Comparison of ENCODE assay signal across 20 cellular contexts in the genomic region with DNA sequence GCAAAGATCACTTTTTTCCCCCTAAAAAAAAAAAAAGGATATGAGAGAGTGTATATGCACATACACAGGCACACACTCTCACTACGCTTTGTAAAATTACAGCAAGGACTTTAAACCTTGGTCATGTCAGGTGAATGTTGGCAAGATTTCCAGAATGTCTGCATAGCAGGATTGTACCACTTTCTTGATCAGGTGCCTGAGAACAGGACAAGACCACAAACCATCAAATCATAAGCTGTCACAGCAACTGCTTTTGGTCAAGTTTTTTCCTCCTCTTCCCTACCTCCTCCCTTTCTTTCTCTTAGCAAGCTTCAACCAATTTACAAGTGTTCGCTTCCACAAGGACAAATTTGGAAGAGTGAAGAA. TPM values are rescaled to one million over a fixed set of nuclear protein-coding genes. Genes with fewer than 3 reads are reported as not detected.
DNase-seq lines count a peak whose midpoint lies in the region; ATAC-seq, FAIRE-seq and TF ChIP-seq lines count a peak whose summit lies in the region.
"Had no signal": no experiment of that assay in that cellular context is flagged by ENCODE, and none has a peak within 500 bp of the region (broad histone marks: within the 10 kb centered on the region; RNA-seq: fewer than 3 reads in every experiment).

No MANE protein-coding gene starts in this region.

- H4K20me1 ChIP-seq in HepG2 (ENCODE audit: insufficient read depth, low read length): no peaks in the 10 kb centered on the region

- in situ Hi-C loops in HepG2 (cut with HindIII; ENCODE audit: extremely low pct_ligation_motif_present, low pct_unique_long_range_greater_than_20kb): no loop called here
- in situ Hi-C loops in KBM-7 (cut with MboI; ENCODE audit: low pct_unique_long_range_greater_than_20kb, low sequenced_read_pairs): no loop called here

- no peak overlapping the region for H2AFZ ChIP-seq in HepG2 (ENCODE audit: low read length)
- H2AFZ ChIP-seq: GM23338 had no signal

- 86 to 100% methylated on average over 2 of the region's 2 CpGs for WGBS in gastroesophageal sphincter (ENCODE audit: low coverage in 1 of 2), 2 donors
- WGBS in HepG2 (ENCODE audit: low lambda C conversion rate): 78% methylated on average over 2 of the region's 2 CpGs
- 35 to 51% (median 51%) methylated on average over 2 of the region's 2 CpGs for WGBS in psoas muscle, 3 donors

- H3K9ac ChIP-seq in HepG2 (ENCODE audit: insufficient read depth, low read depth, low read length): no peak overlapping the region
- H3K9ac ChIP-seq: KMS-11 had no signal

- H3K27ac ChIP-seq in HEK293 (ENCODE audit: extremely low read depth, low read depth, low read length) (no peak overlapping the region), gastroesophageal sphincter (peak overlapping the region in 3 of 4 donors; percentile 28 to 83 (median 46)), HepG2 (ENCODE audit: extremely low read length, insufficient read depth, low read length) (peak overlapping the region; percentile 13), psoas muscle (peak overlapping the region; percentile 95)
- H3K27ac ChIP-seq: A549, KMS-11 had no signal

- H3K36me3 ChIP-seq in HEK293 (ENCODE audit: control insufficient read depth in 2 of 2, insufficient read depth in 1 of 2, low read length in 2 of 2): no peaks in the 10 kb centered on the region
- H3K36me3 ChIP-seq in gastroesophageal sphincter: no peaks in the 10 kb centered on the region
- peaks cover 4 to 30% of the 10 kb centered on the region in 2 experiments for H3K36me3 ChIP-seq in HepG2 (replicated peaks in 1 of 2; ENCODE audit: control insufficient read depth in 1 of 2, insufficient read depth in 2 of 2, low read length in 2 of 2)
- no peaks in the 10 kb centered on the region for H3K36me3 ChIP-seq in psoas muscle (ENCODE audit: insufficient read depth in 1 of 2, low read depth in 1 of 2)

- no TSS peak for BruUV-seq in HepG2 (replicated peaks; lab: Mats Ljungman, UMichigan)

- TF ChIP-seq POLR2A in gastroesophageal sphincter (IDR thresholded peaks at IDR 0.05): no peak
- TF ChIP-seq POLR2A in HepG2 (IDR thresholded peaks at IDR 0.05; ENCODE audit: insufficient read depth in 1 of 2, low read depth in 2 of 2, low read length in 2 of 2): no peak

- ATAC-seq in gastroesophageal sphincter (no peak), HepG2 (no peak), psoas muscle (peak; percentile 7 to 50 (median 24)), GM21723 (IDR thresholded peaks at IDR 0.05; ENCODE audit: unreplicated experiment) (no peak)
- ATAC-seq: A549, GM23338 had no signal

- intact Hi-C loops in HepG2 (cut with micrococcal nuclease; ENCODE audit: unreplicated experiment): no loop called here
- intact Hi-C loops in psoas muscle (cut with DNase I): no loop called here

- TF ChIP-seq RAD21 in HepG2 (CRISPR knock-in tag; IDR thresholded peaks at IDR 0.05): no peak

- CTCF ChIA-PET in HEK293 (lab: Yijun Ruan, JAX): interaction anchor here (0.6 to 0.8 kb wide), 2 partner anchors 19 to 1041 kb away, joined by 3 to 4 read pairs; no protein-coding TSS in a partner anchor
- CTCF ChIA-PET in HepG2 (lab: Yijun Ruan, JAX; ENCODE audit: low intra/inter-chr PET ratio, low total read pairs): no interaction called here

- DNase-seq in HepG2 (ENCODE audit: low spot score) (peak; percentile 36), psoas muscle (no peak), KBM-7 (no peak), NCI-H2196 treated with DMSO at 0.1 percent for 48 hours (lab: John Stamatoyannopoulos, UW; ENCODE audit: unreplicated experiment) (no peak)
- DNase-seq: Caco-2; CD4-positive, alpha-beta T cell; DMS153; GDM1; NCI-H1417 treated with DMSO at 0.1 percent for 48 hours; NCI-H187 treated with DMSO at 0.1 percent for 48 hours; NCI-H226; NCI-H524; RPMI8226 had no signal

- no peak for TF ChIP-seq EP300 in gastroesophageal sphincter (IDR thresholded peaks at IDR 0.05)
- TF ChIP-seq EP300 in HepG2 (IDR thresholded peaks at IDR 0.05; ENCODE audit: low read depth in 2 of 2, low read length in 2 of 2): no peak
- TF ChIP-seq EP300 in HepG2 (CRISPR knock-in tag; IDR thresholded peaks at IDR 0.05; ENCODE audit: borderline replicate concordance): no peak

- POLR2A ChIA-PET in HEK293 (lab: Yijun Ruan, JAX) (no interaction called here), HepG2 (lab: Yijun Ruan, JAX) (interaction anchor here (1.3 to 2.4 kb wide), 4 partner anchors 8 to 18 kb away, joined by 5 to 10 read pairs (median 7); a partner anchor contains a TSS)

- H3K27me3 ChIP-seq in gastroesophageal sphincter (no peaks in the 10 kb centered on the region), HepG2 (ENCODE audit: control insufficient read depth in 1 of 2, insufficient read depth in 2 of 2, low read length in 2 of 2) (no peaks in the 10 kb centered on the region), psoas muscle (ENCODE audit: insufficient read depth in 3 of 3, low read length in 2 of 3) (no peaks in the 10 kb centered on the region)

- no peak overlapping the region for H3K4me3 ChIP-seq in HEK293 (ENCODE audit: low read depth, low read length)
- H3K4me3 ChIP-seq in gastroesophageal sphincter: no peak overlapping the region
- no peak overlapping the region for H3K4me3 ChIP-seq in HepG2 (replicated peaks in 1 of 3; ENCODE audit: insufficient read depth in 1 of 3, low read depth in 2 of 3, low read length in 3 of 3)
- peak overlapping the region; percentile 42 for H3K4me3 ChIP-seq in psoas muscle
- H3K4me3 ChIP-seq: A549, GM23338 had no signal

- no peak for FAIRE-seq in HepG2 (lab: Jason Lieb, UNC)
- FAIRE-seq: A549, GM19239 had no signal

- H3K4me1 ChIP-seq in HEK293 (ENCODE audit: control insufficient read depth, insufficient read depth, low read length): peaks cover 14% of the 10 kb centered on the region
- H3K4me1 ChIP-seq in gastroesophageal sphincter: peaks cover 3 to 71% (median 11%) of the 10 kb centered on the region in 3 donors
- H3K4me1 ChIP-seq in HepG2 (ENCODE audit: insufficient read depth, low read length): peaks cover 95% of the 10 kb centered on the region
- peaks cover 78% of the 10 kb centered on the region for H3K4me1 ChIP-seq in psoas muscle
- H3K4me1 ChIP-seq: A549, Caco-2 had no signal

- H3K79me2 ChIP-seq in HepG2 (ENCODE audit: insufficient read depth, low read length): peaks cover 80% of the 10 kb centered on the region

- peak overlapping the region; percentile 32; the same call in 1 of the 2 replicates for H3K4me2 ChIP-seq in HepG2 (ENCODE audit: low read depth, low read length)
- H3K4me2 ChIP-seq: A549, GM23338, KMS-11 had no signal

- H3K9me3 ChIP-seq in HEK293 (ENCODE audit: control insufficient read depth, insufficient read depth, low read depth, low read length) (no peaks in the 10 kb centered on the region), gastroesophageal sphincter (no peaks in the 10 kb centered on the region), HepG2 (ENCODE audit: low read length) (no peaks in the 10 kb centered on the region), psoas muscle (no peaks in the 10 kb centered on the region)
- H3K9me3 ChIP-seq: A549, Caco-2 had no signal

- no peak for TF ChIP-seq CTCF in HEK293 (tag by site-specific recombination; IDR thresholded peaks at IDR 0.05)
- TF ChIP-seq CTCF in gastroesophageal sphincter (IDR thresholded peaks at IDR 0.05): no peak
- TF ChIP-seq CTCF in HepG2 (CRISPR knock-in tag; IDR thresholded peaks at IDR 0.05): no peak
- no peak for TF ChIP-seq CTCF in psoas muscle (IDR thresholded peaks at IDR 0.05)

TF ChIP-seq in HEK293, 187 proteins besides CTCF, POLR2A, EP300 and RAD21 (continues in another document):
- TF ChIP-seq ZNF132 (tag by site-specific recombination; IDR thresholded peaks at IDR 0.05; ENCODE audit: borderline replicate concordance): no peak

TF ChIP-seq in HepG2, 621 proteins besides CTCF, POLR2A, EP300 and RAD21 (continues in another document):
- TF ChIP-seq ZNF337 (CRISPR knock-in tag; IDR thresholded peaks at IDR 0.05; ENCODE audit: borderline replicate concordance, low read depth) (no peak), SOX6 (IDR thresholded peaks at IDR 0.05) (no peak), SOX6 (CRISPR knock-in tag; IDR thresholded peaks at IDR 0.05) (peak; percentile 24; the same call in 1 of the 2 replicates), HOXA9 (CRISPR knock-in tag; IDR thresholded peaks at IDR 0.05; ENCODE audit: borderline replicate concordance) (no peak)

RNA-seq across cellular contexts. Expression of a gene that starts 15.3 kb away (rescaled TPM):
- 10 to 100 TPM in 2 of 4 donors, 1 to 10 TPM in 2; 5.8 to 43.7 (median 18.3) TPM for total RNA-seq in gastroesophageal sphincter
- total RNA-seq in HepG2 (2016; rRNA removed; fragmentation: Illumina TruSeq; extraction: Trizol): 18.8 and 20.7 TPM in 2 replicates
- 2.1 and 2.8 TPM in 2 replicates for total RNA-seq in HepG2 (2016; cell fraction: cytosol; rRNA removed; fragmentation: Illumina TruSeq; extraction: Trizol; ENCODE audit: low read depth)
- 16.5 and 17.8 TPM in 2 replicates for total RNA-seq in HepG2 (2016; cell fraction: insoluble cytoplasmic fraction; rRNA removed; fragmentation: Illumina TruSeq; extraction: Trizol)
- total RNA-seq in HepG2 (2016; cell fraction: membrane; rRNA removed; fragmentation: Illumina TruSeq; extraction: Trizol): 5.2 and 6.9 TPM in 2 replicates
- total RNA-seq in HepG2 (2016; cell fraction: nucleus; rRNA removed; fragmentation: Illumina TruSeq; extraction: Trizol): 48.8 and 51.3 TPM in 2 replicates
- polyA plus RNA-seq in HepG2 (2011; rRNA removed): 26.3 and 37.3 TPM in 2 replicates
- 21.3 and 25.7 TPM in 2 replicates for polyA plus RNA-seq in HepG2 (2011; cell fraction: cytosol; rRNA removed)
- polyA plus RNA-seq in HepG2 (2011; cell fraction: nucleus; rRNA removed): 53.6 and 57.4 TPM in 2 replicates
- 18.4 and 30.5 TPM in 2 replicates for polyA plus RNA-seq in HepG2 (2012)
- 1.1 TPM in 2 replicates for polyA plus RNA-seq in HepG2 (2016; cell fraction: cytosol; fragmentation: Illumina TruSeq; extraction: Trizol; ENCODE audit: low read depth)
- polyA plus RNA-seq in HepG2 (2016; cell fraction: insoluble cytoplasmic fraction; fragmentation: Illumina TruSeq; extraction: Trizol; ENCODE audit: low read depth): 10.3 and 10.7 TPM in 2 replicates
- polyA plus RNA-seq in HepG2 (2016; cell fraction: membrane; fragmentation: Illumina TruSeq; extraction: Trizol; ENCODE audit: low read depth): 1.2 and 1.5 TPM in 2 replicates
- 13.7 and 14.4 TPM in 2 replicates for polyA plus RNA-seq in HepG2 (2016; cell fraction: nucleus; fragmentation: Illumina TruSeq; extraction: Trizol; ENCODE audit: insufficient read depth, low read depth)
- 26.6 and 166 TPM in 2 replicates for polyA minus RNA-seq in HepG2 (2011; rRNA and poly(A)+ RNA removed; ENCODE audit: low replicate concordance)
- polyA minus RNA-seq in HepG2 (2011; cell fraction: cytosol; rRNA and poly(A)+ RNA removed): 30.3 and 31.7 TPM in 2 replicates
- polyA minus RNA-seq in HepG2 (2011; cell fraction: nucleus; rRNA and poly(A)+ RNA removed): 453 and 498 TPM in 2 replicates
- total RNA-seq in psoas muscle: 10 to 100 TPM in 3 of 4 donors, 1 to 10 TPM in 1; 7.8 to 89.3 (median 53.0) TPM
- 10 to 100 TPM; 13.0 to 64.3 (median 33.1) TPM for polyA plus RNA-seq in psoas muscle
- total RNA-seq: Caco-2; CD4-positive, alpha-beta T cell had no signal

Comparison
In these comparisons a context has a peak if more than half of its experiments do, and no peak if none do; other contexts are left out.
1. ATAC-seq: peak in psoas muscle (4 of 4); none in gastroesophageal sphincter (single experiment), HepG2 (single experiment) and GM21723 (single experiment).